ENCODE assay signal across 17 cellular contexts in the genomic region with DNA sequence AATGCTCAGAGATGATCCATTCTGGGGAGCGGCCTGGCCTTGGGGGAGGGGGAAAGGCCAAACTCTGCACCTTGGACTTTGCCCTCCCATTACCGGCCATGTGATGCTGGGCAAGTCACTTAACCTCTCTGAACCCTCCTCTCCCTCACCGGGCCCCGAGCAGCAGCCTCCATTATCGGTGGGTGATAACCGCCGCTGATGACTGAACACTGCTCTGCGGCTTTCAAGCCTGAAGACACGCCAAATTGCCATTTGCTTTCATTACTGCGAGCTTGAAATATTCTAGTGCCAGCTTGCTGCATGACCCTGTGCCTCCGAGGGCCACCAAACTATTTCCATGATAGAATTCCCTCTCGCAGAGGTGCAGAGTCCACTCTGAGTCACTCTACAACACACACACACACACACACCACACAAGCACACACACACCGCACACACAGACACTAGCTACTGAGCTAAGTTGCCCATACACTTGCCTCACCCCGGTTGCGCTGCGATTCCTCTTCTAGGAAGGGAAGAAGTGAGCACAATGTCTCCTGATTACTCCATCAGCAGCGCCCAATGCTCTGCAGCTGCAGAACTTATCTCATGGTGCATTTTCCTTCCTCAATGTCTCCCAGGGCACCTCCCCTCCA. TPM values are rescaled to one million over a fixed set of nuclear protein-coding genes. Genes with fewer than 3 reads are reported as not detected.
DNase-seq lines count a peak whose midpoint lies in the region; ATAC-seq and TF ChIP-seq lines count a peak whose summit lies in the region.
"Had no signal": no experiment of that assay in that cellular context is flagged by ENCODE, and none has a peak within 500 bp of the region (broad histone marks: within the 10 kb centered on the region; RNA-seq: fewer than 3 reads in every experiment).

No MANE protein-coding gene starts in this region.

- no peaks in the 10 kb centered on the region for H3K36me3 ChIP-seq in neuronal stem cell (replicated peaks in 1 of 2; ENCODE audit: control insufficient read depth in 2 of 2, insufficient read depth in 2 of 2, low read length in 2 of 2)
- H3K36me3 ChIP-seq: cardiac muscle cell, prostate gland had no signal

- peak; percentile 58 for DNase-seq in Caki2 (ENCODE audit: low read depth)
- DNase-seq in NOMO-1 treated with dmso at 0.1 percent for 144 hours (lab: John Stamatoyannopoulos, UW; ENCODE audit: unreplicated experiment): peak; percentile 57
- DNase-seq in epithelial cell of proximal tubule (ENCODE audit: low read depth): peak; percentile 37
- no peak for DNase-seq in neuronal stem cell (ENCODE audit: low spot score)
- no peak for DNase-seq in foreskin melanocyte
- no peak for DNase-seq in RPMI8226
- no peak for DNase-seq in activated CD8-positive, alpha-beta memory T cell treated with anti-CD3 and anti-CD28 coated beads, Interleukin-2, amount 10 ng/mL, durations not matched to agents 7 days and 5 days
- DNase-seq in retina: no peak
- DNase-seq: activated naive CD4-positive, alpha-beta T cell treated with Interleukin-2 at 50 U/mL for 16 hours; erythroblast; NCI-H1048; NCI-H524 treated with DMSO at 0.1 percent for 48 hours; SHP77; stimulated activated CD4-positive, alpha-beta T cell treated with anti-CD3 and anti-CD28 coated beads, Interleukin-4, amount 100 ng/mL, for 24 hours had no signal

- no peaks in the 10 kb centered on the region for H3K9me3 Mint-ChIP-seq in activated CD8-positive, alpha-beta memory T cell treated with anti-CD3 and anti-CD28 coated beads, Interleukin-2, amount 10 ng/mL, durations not matched to agents 7 days and 5 days (ENCODE audit: low read depth)
- H3K9me3 Mint-ChIP-seq: stimulated activated memory B cell treated with anti-CD40 and anti-IgM and Interleukin-4, amounts not matched to agents 10 μg/mL and 1 μg/mL and 100 μg/mL, for 72 hours had no signal

- no peak overlapping the region for H2BK120ac ChIP-seq in neuronal stem cell (ENCODE audit: low read depth, low read length)

- no peak overlapping the region for H3K9ac ChIP-seq in neuronal stem cell (ENCODE audit: low read depth, low read length, poor library complexity)

- no peak overlapping the region for H2BK5ac ChIP-seq in neuronal stem cell (ENCODE audit: low read length)

- in situ Hi-C loops in Caki2 (cut with HindIII; ENCODE audit: low pct_unique_long_range_greater_than_20kb, low sequenced_read_pairs): no loop called here

- H3K4me3 ChIP-seq in epithelial cell of proximal tubule (ENCODE audit: low read depth, low read length) (no peak overlapping the region), neuronal stem cell (ENCODE audit: low read length in 2 of 2) (no peak overlapping the region)
- H3K4me3 ChIP-seq: cardiac muscle cell, prostate gland had no signal

- H3K4me1 Mint-ChIP-seq in activated CD8-positive, alpha-beta memory T cell treated with anti-CD3 and anti-CD28 coated beads, Interleukin-2, amount 10 ng/mL, durations not matched to agents 7 days and 5 days: no peaks in the 10 kb centered on the region

- CTCF ChIA-PET in activated CD8-positive, alpha-beta memory T cell treated with anti-CD3 and anti-CD28 coated beads, Interleukin-2, amount 10 ng/mL, durations not matched to agents 7 days and 5 days (lab: Charles Lee): no interaction called here

- H3K36me3 Mint-ChIP-seq in activated CD8-positive, alpha-beta memory T cell treated with anti-CD3 and anti-CD28 coated beads, Interleukin-2, amount 10 ng/mL, durations not matched to agents 7 days and 5 days: no peaks in the 10 kb centered on the region
- H3K36me3 Mint-ChIP-seq: stimulated activated memory B cell treated with anti-CD40 and anti-IgM and Interleukin-4, amounts not matched to agents 10 μg/mL and 1 μg/mL and 100 μg/mL, for 72 hours had no signal

- peaks cover 1% of the 10 kb centered on the region for H3K27me3 Mint-ChIP-seq in activated CD8-positive, alpha-beta memory T cell treated with anti-CD3 and anti-CD28 coated beads, Interleukin-2, amount 10 ng/mL, durations not matched to agents 7 days and 5 days
- H3K27me3 Mint-ChIP-seq: stimulated activated memory B cell treated with anti-CD40 and anti-IgM and Interleukin-4, amounts not matched to agents 10 μg/mL and 1 μg/mL and 100 μg/mL, for 72 hours had no signal

- H2BK12ac ChIP-seq in neuronal stem cell (ENCODE audit: low read length): no peak overlapping the region

- no CpG with 5 or more reads among the region's 17 CpGs for WGBS in neuronal stem cell (ENCODE audit: extremely low coverage in 2 of 2, insufficient read length in 2 of 2, insufficient replicate concordance in 1 of 2), 2 donors

- no peak overlapping the region for H3K4ac ChIP-seq in neuronal stem cell (ENCODE audit: low read length)

- ATAC-seq in activated CD8-positive, alpha-beta memory T cell treated with anti-CD3 and anti-CD28 coated beads, Interleukin-2, amount 10 ng/mL, durations not matched to agents 7 days and 5 days: no peak
- ATAC-seq: stimulated activated memory B cell treated with anti-CD40 and anti-IgM and Interleukin-4, amounts not matched to agents 10 μg/mL and 1 μg/mL and 100 μg/mL, for 72 hours had no signal

- peaks cover 3 to 5% of the 10 kb centered on the region in 2 donors for H3K4me1 ChIP-seq in neuronal stem cell (ENCODE audit: control insufficient read depth in 2 of 2, insufficient read depth in 1 of 2, low read depth in 1 of 2, low read length in 2 of 2)
- H3K4me1 ChIP-seq: prostate gland had no signal

- no peak overlapping the region for H3K4me2 ChIP-seq in neuronal stem cell (ENCODE audit: insufficient read depth, low read length, poor library complexity, severe bottlenecking)

- H3K27me3 ChIP-seq in neuronal stem cell (ENCODE audit: control insufficient read depth in 3 of 3, insufficient read depth in 3 of 3, low read depth in 1 of 3, low read length in 3 of 3): peaks cover 0 to 9% (median 2%) of the 10 kb centered on the region in 3 experiments
- H3K27me3 ChIP-seq: cardiac muscle cell had no signal

- no peak overlapping the region for H3K14ac ChIP-seq in neuronal stem cell (ENCODE audit: low read length)

- H3K23ac ChIP-seq in neuronal stem cell (ENCODE audit: low read depth, low read length, poor library complexity): no peak overlapping the region

- no peak overlapping the region for H4K8ac ChIP-seq in neuronal stem cell (ENCODE audit: low read depth, low read length)

- H2AFZ ChIP-seq in neuronal stem cell (ENCODE audit: low read length): no peak overlapping the region

- H3K27ac ChIP-seq in neuronal stem cell (replicated peaks; ENCODE audit: low read length): no peak overlapping the region
- H3K27ac ChIP-seq: cardiac muscle cell, prostate gland had no signal

- peak overlapping the region; percentile 15 for H3K18ac ChIP-seq in neuronal stem cell (ENCODE audit: low read length)

- H2BK15ac ChIP-seq in neuronal stem cell (ENCODE audit: low read length): no peak overlapping the region

- no peak overlapping the region for H3K4me3 Mint-ChIP-seq in activated CD8-positive, alpha-beta memory T cell treated with anti-CD3 and anti-CD28 coated beads, Interleukin-2, amount 10 ng/mL, durations not matched to agents 7 days and 5 days
- H3K4me3 Mint-ChIP-seq: stimulated activated memory B cell treated with anti-CD40 and anti-IgM and Interleukin-4, amounts not matched to agents 10 μg/mL and 1 μg/mL and 100 μg/mL, for 72 hours had no signal

- no peaks in the 10 kb centered on the region for H3K9me3 ChIP-seq in neuronal stem cell (replicated peaks in 1 of 2; ENCODE audit: control insufficient read depth in 2 of 2, insufficient read depth in 1 of 2, low read depth in 1 of 2, low read length in 2 of 2)
- H3K9me3 ChIP-seq: prostate gland had no signal

- H4K91ac ChIP-seq in neuronal stem cell (ENCODE audit: low read depth, low read length, poor library complexity): no peak overlapping the region

- no peak overlapping the region for H3K27ac Mint-ChIP-seq in activated CD8-positive, alpha-beta memory T cell treated with anti-CD3 and anti-CD28 coated beads, Interleukin-2, amount 10 ng/mL, durations not matched to agents 7 days and 5 days

- no peaks in the 10 kb centered on the region for H3K79me1 ChIP-seq in neuronal stem cell (ENCODE audit: low read depth, low read length)

- no peak overlapping the region for H2AK5ac ChIP-seq in neuronal stem cell (ENCODE audit: low read depth, low read length)

- no peak for TF ChIP-seq CTCF in epithelial cell of proximal tubule (conservative IDR thresholded peaks at IDR 0.05; ENCODE audit: low read depth, low read length)

RNA-seq across cellular contexts. Expression of a gene that starts 20.6 kb away (rescaled TPM):
- 50.7 and 56.2 TPM in 2 replicates for total RNA-seq in Caki2 (2014; rRNA removed; shearing (Covaris generic); ENCODE audit: low replicate concordance)
- total RNA-seq in epithelial cell of proximal tubule: 49.8 and 50.6 TPM in 2 replicates
- polyA plus RNA-seq in neuronal stem cell (2013, experiment 1 of 2): 8.4 TPM
- polyA plus RNA-seq in neuronal stem cell (2013, experiment 2 of 2): 8.4 TPM
- not detected for total RNA-seq in activated CD8-positive, alpha-beta memory T cell treated with anti-CD3 and anti-CD28 coated beads, Interleukin-2, amount 10 ng/mL, durations not matched to agents 7 days and 5 days

Comparison
In these comparisons a context has a peak if more than half of its experiments do, and no peak if none do; other contexts are left out.
1. DNase-seq: peak in Caki2 (single experiment), NOMO-1 treated with dmso at 0.1 percent for 144 hours (single experiment) and epithelial cell of proximal tubule (single experiment); none in neuronal stem cell (single experiment), foreskin melanocyte (single experiment), RPMI8226 (single experiment), activated CD8-positive, alpha-beta memory T cell treated with anti-CD3 and anti-CD28 coated beads, Interleukin-2, amount 10 ng/mL, durations not matched to agents 7 days and 5 days (single experiment) and retina (single experiment).
2. RNA of a gene that starts 20.6 kb away (total RNA-seq): 50.7 to 56.2 TPM in Caki2 and 49.8 to 50.6 TPM in epithelial cell of proximal tubule; not detected in activated CD8-positive, alpha-beta memory T cell treated with anti-CD3 and anti-CD28 coated beads, Interleukin-2, amount 10 ng/mL, durations not matched to agents 7 days and 5 days; every median in the first group is over 10 times any median in the second.